ENCODE assay signal across 21 cellular contexts in genomic region chr10:89915021-89915420, GRCh38.
DNase-seq lines count a peak whose midpoint lies in the region; ATAC-seq, FAIRE-seq and TF ChIP-seq lines count a peak whose summit lies in the region.
"Had no signal": no experiment of that assay in that cellular context is flagged by ENCODE, and none has a peak within 500 bp of the region (broad histone marks: within the 10 kb centered on the region; RNA-seq: fewer than 3 reads in every experiment).

No MANE protein-coding gene starts in this region.

- no peaks in the 10 kb centered on the region for H3K9me3 ChIP-seq in astrocyte (ENCODE audit: insufficient read depth, low read depth, low read length)

- H3K9ac ChIP-seq in astrocyte (ENCODE audit: low read length) = no peak overlapping the region

- peaks cover 2% of the 10 kb centered on the region for H3K9me3 Mint-ChIP-seq in astrocyte (ENCODE audit: unreplicated experiment)
- no peaks in the 10 kb centered on the region for H3K9me3 Mint-ChIP-seq in T-cell
- H3K9me3 Mint-ChIP-seq: CD4-positive, alpha-beta T cell; GM23338 had no signal

- FAIRE-seq in astrocyte (lab: Jason Lieb, UNC) = no peak
- FAIRE-seq in urothelium cell line (lab: Jason Lieb, UNC) = no peak
- FAIRE-seq: G401.6, GM12891, HepG2, HTR-8/SVneo had no signal

- POLR2A ChIA-PET in T-cell (lab: Charles Lee) = no interaction called here

- H3K27ac Mint-ChIP-seq in astrocyte (ENCODE audit: unreplicated experiment) (no peak overlapping the region), T-cell (no peak overlapping the region)
- H3K27ac Mint-ChIP-seq: CD4-positive, alpha-beta T cell; GM23338 had no signal

- H3K4me2 ChIP-seq in astrocyte (ENCODE audit: low read length) = no peak overlapping the region
- H3K4me2 ChIP-seq: GM23338 had no signal

- CTCF ChIA-PET in T-cell (lab: Charles Lee) = no interaction called here

- no peaks in the 10 kb centered on the region for H3K36me3 ChIP-seq in astrocyte (ENCODE audit: insufficient read depth, low read length)

- no peak overlapping the region for H3K27ac ChIP-seq in astrocyte (ENCODE audit: low read depth, low read length)

- H3K4me3 Mint-ChIP-seq in astrocyte (ENCODE audit: unreplicated experiment) (no peak overlapping the region), T-cell (no peak overlapping the region)
- H3K4me3 Mint-ChIP-seq: CD4-positive, alpha-beta T cell; GM23338 had no signal

- no peaks in the 10 kb centered on the region for H3K27me3 ChIP-seq in astrocyte (ENCODE audit: insufficient read depth, low read length)

- H3K27me3 Mint-ChIP-seq in astrocyte (ENCODE audit: low read depth, unreplicated experiment) (peaks cover 2% of the 10 kb centered on the region), T-cell (peaks cover 4 to 10% of the 10 kb centered on the region in 2 donors)

- DNase-seq in A172 (ENCODE audit: low spot score) (peak; percentile 19), HT1080 (ENCODE audit: low read depth) (peak; percentile 38), astrocyte (ENCODE audit: low read depth) (peak; percentile 83), kidney tubule cell (ENCODE audit: low spot score) (peak; percentile 20), T-cell (no peak), urothelium cell line (ENCODE audit: low spot score) (no peak), midbrain (lab: John Stamatoyannopoulos, UW) (no peak)
- DNase-seq: 8988T; ACHN; C1 segment of cervical spinal cord; Calu3; CD4-positive, alpha-beta T cell; DMS 273 treated with DMSO at 0.1 percent for 48 hours; DMS79; EL; H7 had no signal

- no peaks in the 10 kb centered on the region for H4K20me1 ChIP-seq in astrocyte (ENCODE audit: insufficient read depth, low read length)

- no peak overlapping the region for H2AFZ ChIP-seq in astrocyte (ENCODE audit: low read depth, low read length)
- H2AFZ ChIP-seq: GM23338 had no signal

- H3K36me3 Mint-ChIP-seq in astrocyte (ENCODE audit: low read depth, unreplicated experiment) (no peaks in the 10 kb centered on the region), T-cell (no peaks in the 10 kb centered on the region)

- no peak for TF ChIP-seq CTCF in astrocyte (IDR thresholded peaks at IDR 0.05; ENCODE audit: insufficient read depth, low read depth, low read length)

- H3K4me1 ChIP-seq in astrocyte (ENCODE audit: insufficient read depth, low read length) = no peaks in the 10 kb centered on the region

- peaks cover 6% of the 10 kb centered on the region for H3K4me1 Mint-ChIP-seq in astrocyte (ENCODE audit: low read depth, unreplicated experiment)
- no peaks in the 10 kb centered on the region for H3K4me1 Mint-ChIP-seq in T-cell
- H3K4me1 Mint-ChIP-seq: GM23338 had no signal

- H3K79me2 ChIP-seq in astrocyte (ENCODE audit: insufficient read depth, low read length) = no peaks in the 10 kb centered on the region

- ATAC-seq in T-cell (replicated peaks in 1 of 4) = no peak
- ATAC-seq: GM23338, HepG2 had no signal

- H3K4me3 ChIP-seq in astrocyte (ENCODE audit: insufficient read depth, low read depth, low read length) = no peak overlapping the region
- H3K4me3 ChIP-seq: GM23338 had no signal

Comparison
In these comparisons a context has a peak if more than half of its experiments do, and no peak if none do; other contexts are left out.
1. DNase-seq: peak in A172 (single experiment), HT1080 (single experiment), astrocyte (single experiment) and kidney tubule cell (single experiment); none in T-cell (0 of 34), urothelium cell line (single experiment) and midbrain (single experiment).